19 cellular contexts compared by ENCODE assay signal in the genomic region with DNA sequence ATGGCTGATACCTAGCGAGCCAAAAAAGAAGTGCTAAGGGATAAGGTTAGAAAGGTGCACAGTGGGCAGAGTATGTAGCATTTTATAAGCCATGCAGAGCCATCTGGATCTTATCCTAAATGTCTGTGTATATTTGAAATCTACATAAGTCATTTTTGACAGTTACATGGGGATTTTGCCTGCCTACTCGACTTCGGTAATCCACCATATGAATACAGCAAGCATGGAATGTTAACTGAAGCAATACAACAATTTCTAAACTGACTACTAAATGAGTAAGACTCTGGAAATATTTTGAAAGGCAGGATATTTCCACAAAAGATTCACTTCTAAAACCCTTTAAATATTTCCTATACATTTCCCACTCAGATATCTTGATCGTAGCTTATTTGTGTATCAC.
A peak's percentile ranks its signal among the peaks of the same experiment; 100 is the strongest.
DNase-seq lines count a peak whose midpoint lies in the region; ATAC-seq, FAIRE-seq and TF ChIP-seq lines count a peak whose summit lies in the region.
"Had no signal": no experiment of that assay in that cellular context is flagged by ENCODE, and none has a peak within 500 bp of the region (broad histone marks: within the 10 kb centered on the region; RNA-seq: fewer than 3 reads in every experiment).

No MANE protein-coding gene starts in this region.

- H3K27me3 ChIP-seq in thyroid gland = no peaks in the 10 kb centered on the region
- H3K27me3 ChIP-seq: BLaER1 had no signal

- H3K36me3 ChIP-seq in thyroid gland = no peaks in the 10 kb centered on the region
- H3K36me3 ChIP-seq: BLaER1 had no signal

- H3K27ac ChIP-seq in thyroid gland = no peak overlapping the region
- H3K27ac ChIP-seq: BLaER1, C4-2B had no signal

- H3K4me1 ChIP-seq in thyroid gland = no peaks in the 10 kb centered on the region
- H3K4me1 ChIP-seq: BLaER1, Caco-2 had no signal

- peak; percentile 25 for DNase-seq in GM03348 (ENCODE audit: low spot score)
- peak; percentile 7 for DNase-seq in fibroblast of villous mesenchyme (ENCODE audit: low read depth)
- DNase-seq in thyroid gland = no peak
- no peak for DNase-seq in cardiac septum (ENCODE audit: low spot score)
- no peak for DNase-seq in H54 (ENCODE audit: insufficient read length, low spot score)
- DNase-seq: Caco-2; CD4-positive, CD25-positive, alpha-beta regulatory T cell; CD8-positive, alpha-beta T cell; DMS 273 treated with DMSO at 0.1 percent for 48 hours; DMS79; EL; GF-D8; H9 had no signal

- H3K4me3 ChIP-seq in fibroblast of villous mesenchyme (ENCODE audit: low read depth, low read length) = no peak overlapping the region
- no peak overlapping the region for H3K4me3 ChIP-seq in thyroid gland (replicated peaks in 1 of 3)
- H3K4me3 ChIP-seq: BLaER1 had no signal

- no peaks in the 10 kb centered on the region for H3K9me3 ChIP-seq in thyroid gland
- H3K9me3 ChIP-seq: BLaER1, Caco-2 had no signal

- peak; percentile 18; the same call in 1 of the 3 replicates for ATAC-seq in SK-N-SH treated with all-trans-retinoic acid at 6 μM for 48 hours
- ATAC-seq: CD8-positive, alpha-beta T cell; HCT116 had no signal

- TF ChIP-seq CTCF in fibroblast of villous mesenchyme (IDR thresholded peaks at IDR 0.05; ENCODE audit: insufficient read depth, low read depth, low read length) (no peak), thyroid gland (IDR thresholded peaks at IDR 0.05) (no peak)

- intact Hi-C loops in thyroid gland (cut with DNase I) = no loop called here
- intact Hi-C loops in cardiac septum (cut with DNase I) = no loop called here

- 90 to 91% methylated on average over 4 of the region's 4 CpGs for WGBS in thyroid gland, 2 donors

- TF ChIP-seq POLR2A in thyroid gland (IDR thresholded peaks at IDR 0.05) (no peak), H54 (IDR thresholded peaks at IDR 0.05; ENCODE audit: low read depth, low read length) (no peak)

- FAIRE-seq in H54 (lab: Jason Lieb, UNC) = no peak
- FAIRE-seq: GM12892, H1 had no signal

TF ChIP-seq in SK-N-SH treated with all-trans-retinoic acid at 6 μM for 48 hours, 23 proteins besides CTCF, POLR2A, EP300 and RAD21:
- TF ChIP-seq TOX (CRISPR knock-in tag; IDR thresholded peaks at IDR 0.05; ENCODE audit: borderline replicate concordance) = no peak

Comparison
In these comparisons a context has a peak if more than half of its experiments do, and no peak if none do; other contexts are left out.
1. DNase-seq: peak in GM03348 (single experiment) and fibroblast of villous mesenchyme (single experiment); none in thyroid gland (0 of 2), cardiac septum (single experiment) and H54 (single experiment).